Comparison of ENCODE assay signal across 27 cellular contexts in the genomic region with DNA sequence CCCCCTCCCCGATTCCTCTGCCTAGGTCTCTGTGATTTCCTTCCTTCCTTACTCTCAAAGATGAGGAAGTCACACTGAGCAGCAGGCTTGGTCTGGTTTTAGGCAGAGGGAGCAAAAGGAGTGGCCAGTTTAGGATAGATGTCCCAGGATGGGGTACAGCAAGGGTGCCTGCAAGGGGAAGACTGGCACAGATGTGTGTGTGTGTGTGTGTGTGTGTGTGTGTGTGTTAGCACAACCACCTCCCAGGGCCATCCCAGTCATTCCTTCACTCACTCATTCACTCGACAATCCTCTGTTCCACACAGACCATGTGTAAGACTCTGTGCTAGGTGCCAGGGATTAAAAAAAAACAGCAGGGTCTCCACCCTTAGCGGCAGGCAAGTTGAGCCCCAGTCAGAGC. TPM values are rescaled to one million over a fixed set of nuclear protein-coding genes. Genes with fewer than 3 reads are reported as not detected.
"Had no signal": no experiment of that assay in that cellular context is flagged by ENCODE, and none has a peak within 500 bp of the region (broad histone marks: within the 10 kb centered on the region; RNA-seq: fewer than 3 reads in every experiment).

No MANE protein-coding gene starts in this region.

- H3K4me3 Mint-ChIP-seq: activated T-cell treated with anti-CD3 and anti-CD28 coated beads, Interleukin-2, amount 50 U/mL, for 72 hours; central memory CD8-positive, alpha-beta T cell; immature natural killer cell; naive thymus-derived CD8-positive, alpha-beta T cell had no signal

- H3K4me1 Mint-ChIP-seq: central memory CD8-positive, alpha-beta T cell; immature natural killer cell had no signal

- H3K27ac Mint-ChIP-seq: activated naive CD4-positive, alpha-beta T cell treated with anti-CD3 and anti-CD28 coated beads, Interleukin-2, amount 50 U/mL, for 72 hours; activated T-cell treated with anti-CD3 and anti-CD28 coated beads, Interleukin-2, amount 50 U/mL, for 72 hours; immature natural killer cell had no signal

- H3K9me3 ChIP-seq: gastroesophageal sphincter, heart left ventricle, neutrophil, spleen, suprapubic skin, tibial artery had no signal

- H3K36me3 ChIP-seq: gastroesophageal sphincter, heart left ventricle, neutrophil, spleen, suprapubic skin, tibial artery had no signal

- DNase-seq: activated CD4-positive, alpha-beta T cell treated with anti-CD3 and anti-CD28 coated beads for 4 hours; activated CD4-positive, alpha-beta T cell treated with anti-CD3 and anti-CD28 coated beads, Interleukin-2, amount 50 U/mL, for 4 hours; activated naive CD4-positive, alpha-beta T cell; activated T-cell treated with anti-CD3 and anti-CD28 coated beads for 4 hours; activated T-cell treated with anti-CD3 and anti-CD28 coated beads, Interleukin-2, amount 50 U/mL, for 72 hours; dermis blood vessel endothelial cell; effector CD8-positive, alpha-beta T cell; heart left ventricle; hypothalamus; immature natural killer cell; kidney; left colon; mammary epithelial cell; midbrain; naive thymus-derived CD8-positive, alpha-beta T cell; spleen; stimulated activated naive CD4-positive, alpha-beta T cell; tibial artery had no signal

- H3K9me3 Mint-ChIP-seq: activated naive CD4-positive, alpha-beta T cell treated with anti-CD3 and anti-CD28 coated beads, Interleukin-2, amount 50 U/mL, for 72 hours; activated T-cell treated with anti-CD3 and anti-CD28 coated beads, Interleukin-2, amount 50 U/mL, for 72 hours; central memory CD8-positive, alpha-beta T cell; immature natural killer cell had no signal

- H3K4me1 ChIP-seq: heart left ventricle, tibial artery had no signal

- H3K4me3 ChIP-seq: gastroesophageal sphincter, heart left ventricle, spleen, suprapubic skin, tibial artery had no signal

- H3K27ac ChIP-seq: gastroesophageal sphincter, heart left ventricle, neutrophil, spleen, suprapubic skin, tibial artery had no signal

- H3K36me3 Mint-ChIP-seq: activated naive CD4-positive, alpha-beta T cell treated with anti-CD3 and anti-CD28 coated beads, Interleukin-2, amount 50 U/mL, for 72 hours; immature natural killer cell; naive thymus-derived CD8-positive, alpha-beta T cell had no signal

RNA-seq across cellular contexts. Expression of a gene that starts 35.9 kb away (rescaled TPM):
- total RNA-seq: activated naive CD4-positive, alpha-beta T cell treated with anti-CD3 and anti-CD28 coated beads, Interleukin-2, amount 50 U/mL, for 72 hours; activated T-cell treated with anti-CD3 and anti-CD28 coated beads, Interleukin-2, amount 50 U/mL, for 72 hours; bronchial epithelial cell; dermis blood vessel endothelial cell; epithelial cell of proximal tubule; left colon; mammary epithelial cell; osteocyte; T-helper 2 cell treated with Interferon-gamma antibody and Interleukin-4, amounts not matched to agents 100 ng/mL and 5 ng/mL, for 36 hours had no signal
- polyA plus RNA-seq: mammary epithelial cell had no signal
